Comparison of ENCODE assay signal across 3 cellular contexts in the genomic region with DNA sequence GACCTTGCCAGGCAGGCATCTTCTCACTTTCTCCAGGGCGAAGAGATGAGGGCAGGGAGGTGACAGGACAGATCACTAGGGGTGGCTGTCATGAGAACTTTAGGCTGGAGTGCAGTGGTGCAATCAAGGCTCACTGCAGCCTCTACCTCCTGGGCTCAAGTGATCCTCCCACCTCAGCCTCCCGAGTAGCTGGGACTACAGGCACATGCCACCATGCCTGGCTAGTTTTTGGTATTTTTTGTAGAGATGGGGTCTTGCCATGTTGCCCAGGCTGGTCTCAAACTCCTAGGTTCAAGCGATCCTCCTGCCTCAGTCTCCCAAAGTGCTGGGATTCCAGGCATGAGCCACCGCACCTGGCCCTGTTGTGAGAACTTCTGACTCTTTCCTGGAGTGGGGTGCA. TPM values are rescaled to one million over a fixed set of nuclear protein-coding genes. Genes with fewer than 3 reads are reported as not detected.
"Had no signal": no experiment of that assay in that cellular context is flagged by ENCODE, and none has a peak within 500 bp of the region (broad histone marks: within the 10 kb centered on the region; RNA-seq: fewer than 3 reads in every experiment).

No MANE protein-coding gene starts in this region.

RNA-seq across cellular contexts. Expression of a gene that starts 17.4 kb away (rescaled TPM):
- total RNA-seq: NCI-H460, SJCRH30 had no signal

RNA-seq across cellular contexts. Expression of a gene that starts 23.9 kb away (rescaled TPM):
- total RNA-seq: NCI-H460, Right ventricle myocardium inferior had no signal
